Comparison of ENCODE assay signal across 8 cellular contexts in the genomic region with DNA sequence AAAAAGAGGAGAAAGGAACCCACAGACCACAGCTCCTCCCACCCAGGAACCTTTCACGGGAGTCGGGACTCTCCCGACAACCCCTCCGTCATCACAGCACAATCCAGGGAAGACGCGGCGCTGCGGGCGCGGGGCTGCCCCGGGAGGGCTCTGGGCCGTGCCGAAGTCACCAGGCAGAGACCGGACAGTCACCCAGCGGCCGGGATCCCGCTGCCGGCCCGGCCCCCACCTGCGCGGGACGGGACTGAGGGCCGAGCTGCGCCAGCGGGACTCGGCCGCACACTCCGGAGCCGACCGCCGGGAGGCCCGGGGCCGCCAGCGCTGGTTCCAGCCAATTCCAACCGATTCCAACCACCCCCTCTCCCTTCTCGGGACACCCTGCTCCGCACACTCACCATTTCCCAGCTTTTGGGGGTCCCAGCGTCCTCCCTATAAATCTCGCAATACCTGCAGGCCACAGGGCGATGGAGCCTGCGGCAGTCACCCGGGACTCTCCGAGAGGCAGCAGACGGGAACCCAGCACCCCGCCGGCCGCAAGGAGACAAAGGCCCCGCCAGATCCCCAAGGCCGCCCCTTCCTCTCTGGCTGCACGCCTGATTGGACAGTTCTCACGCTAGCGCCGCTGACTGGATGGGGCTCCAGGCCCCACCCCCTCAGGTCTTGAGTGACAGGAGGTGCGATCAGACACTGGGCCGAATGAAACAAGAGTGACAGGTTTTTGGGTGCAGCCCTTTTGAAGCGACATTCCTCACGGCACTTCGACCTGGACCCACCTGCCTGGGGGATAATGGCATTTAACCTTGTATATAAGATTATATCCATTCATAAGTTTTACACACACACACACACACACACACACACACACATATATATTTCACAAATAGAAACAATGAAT. TPM values are rescaled to one million over a fixed set of nuclear protein-coding genes. Genes with fewer than 3 reads are reported as not detected.
DNase-seq lines count a peak whose midpoint lies in the region; ATAC-seq and TF ChIP-seq lines count a peak whose summit lies in the region.

A gene (minus strand): TSS at position 547 of the 895 bp plus-strand sequence. CDS start 149 bp downstream, at position 398.

- H3K36me3 ChIP-seq in OCI-LY3 (replicated peaks; ENCODE audit: low read depth, low read length) (peaks cover 39% of the 10 kb centered on the region), stomach (no peaks in the 10 kb centered on the region)

- peaks cover 15 to 30% of the 10 kb centered on the region in 2 donors for H3K36me3 Mint-ChIP-seq in activated T-cell treated with anti-CD3 and anti-CD28 coated beads, Interleukin-2, amount 50 U/mL, for 72 hours (ENCODE audit: insufficient read depth in 2 of 2)
- H3K36me3 Mint-ChIP-seq in natural killer cell treated with Interleukin-12 subunit alpha and Interleukin-12 subunit beta and Interleukin-15 and Interleukin-18, amount 100 ng/mL, for 72 hours: peaks cover 31% of the 10 kb centered on the region

- H3K9me3 ChIP-seq in OCI-LY3 (ENCODE audit: insufficient read depth, low read length) (peaks cover 25% of the 10 kb centered on the region; the same call in 1 of the 2 replicates), stomach (peaks cover 0 to 55% (median 22%) of the 10 kb centered on the region in 4 donors)

- H3K79me2 ChIP-seq in OCI-LY3 (ENCODE audit: low read length): peaks cover 50% of the 10 kb centered on the region

- H3K4me3 ChIP-seq in HL-60 (replicated peaks; ENCODE audit: insufficient read depth, low read length) (no peak within 1 kb of the TSS), OCI-LY3 (ENCODE audit: low read length) (peak within 1 kb of the TSS; percentile 80), fibroblast of villous mesenchyme (ENCODE audit: low read depth, low read length) (peak within 1 kb of the TSS; percentile 70), stomach (peak within 1 kb of the TSS; percentile 42 to 80 (median 60))

- H3K4me1 ChIP-seq in OCI-LY3 (ENCODE audit: low read length): peaks cover 5% of the 10 kb centered on the region
- peaks cover 0 to 17% (median 9%) of the 10 kb centered on the region in 4 donors for H3K4me1 ChIP-seq in stomach

- intact Hi-C loops in stomach (cut with DNase I; ENCODE audit: low total_unique reads): no loop called here

- peak within 1 kb of the TSS; percentile 59 for H3K4me2 ChIP-seq in OCI-LY3 (ENCODE audit: low read length)

- no peak for TF ChIP-seq EP300 in stomach (IDR thresholded peaks at IDR 0.05)

- peaks cover 9% of the 10 kb centered on the region for H3K4me1 Mint-ChIP-seq in activated T-cell treated with anti-CD3 and anti-CD28 coated beads, Interleukin-2, amount 50 U/mL, for 72 hours (ENCODE audit: low read depth)
- peaks cover 4 to 8% of the 10 kb centered on the region in 2 donors for H3K4me1 Mint-ChIP-seq in natural killer cell treated with Interleukin-12 subunit alpha and Interleukin-12 subunit beta and Interleukin-15 and Interleukin-18, amount 100 ng/mL, for 72 hours (ENCODE audit: low read depth in 2 of 2)

- DNase-seq in D341Med (ENCODE audit: low spot score): peak; percentile 99
- DNase-seq in HL-60 (ENCODE audit: low read depth in 1 of 2, low spot score in 1 of 2): peak in 1 of 2 experiments; percentile 89
- peak; percentile 66 to 86 for DNase-seq in activated T-cell treated with anti-CD3 and anti-CD28 coated beads, Interleukin-2, amount 50 U/mL, for 72 hours
- DNase-seq in fibroblast of villous mesenchyme (ENCODE audit: low read depth): peak; percentile 92
- DNase-seq in natural killer cell treated with Interleukin-12 subunit alpha and Interleukin-12 subunit beta and Interleukin-15 and Interleukin-18, amount 100 ng/mL, for 72 hours (ENCODE audit: low spot score): peak; percentile 75
- DNase-seq in stomach: peak; percentile 83

- no peak for TF ChIP-seq POLR2A in stomach (IDR thresholded peaks at IDR 0.05)

- peak within 1 kb of the TSS; percentile 77 for H2AFZ ChIP-seq in OCI-LY3 (ENCODE audit: low read depth, low read length)

- peaks cover 14% of the 10 kb centered on the region for H3K27me3 Mint-ChIP-seq in activated T-cell treated with anti-CD3 and anti-CD28 coated beads, Interleukin-2, amount 50 U/mL, for 72 hours (ENCODE audit: low read depth)
- peaks cover 18 to 26% of the 10 kb centered on the region in 2 donors for H3K27me3 Mint-ChIP-seq in natural killer cell treated with Interleukin-12 subunit alpha and Interleukin-12 subunit beta and Interleukin-15 and Interleukin-18, amount 100 ng/mL, for 72 hours

- peak; percentile 99 for ATAC-seq in GM19468 (IDR thresholded peaks at IDR 0.05; ENCODE audit: extremely low read depth, unreplicated experiment)
- peak; percentile 99 for ATAC-seq in activated T-cell treated with anti-CD3 and anti-CD28 coated beads, Interleukin-2, amount 50 U/mL, for 72 hours (replicated peaks in 1 of 2)
- ATAC-seq in natural killer cell treated with Interleukin-12 subunit alpha and Interleukin-12 subunit beta and Interleukin-15 and Interleukin-18, amount 100 ng/mL, for 72 hours: peak; percentile 91 to 97

- H3K27ac ChIP-seq in HL-60 (replicated peaks) (peak within 1 kb of the TSS; percentile 36; the same call in 1 of the 2 replicates), OCI-LY3 (ENCODE audit: low read length) (peak within 1 kb of the TSS; percentile 16), stomach (peak within 1 kb of the TSS in 2 of 5 donors; percentile 22 to 49)

- 0 to 5% (median 1%) methylated on average over 26 to 58 of the region's 58 CpGs for WGBS in stomach, 5 donors

- peaks cover 8 to 9% of the 10 kb centered on the region in 2 donors for H3K9me3 Mint-ChIP-seq in activated T-cell treated with anti-CD3 and anti-CD28 coated beads, Interleukin-2, amount 50 U/mL, for 72 hours
- peaks cover 7% of the 10 kb centered on the region for H3K9me3 Mint-ChIP-seq in natural killer cell treated with Interleukin-12 subunit alpha and Interleukin-12 subunit beta and Interleukin-15 and Interleukin-18, amount 100 ng/mL, for 72 hours

- H3K9ac ChIP-seq in OCI-LY3 (ENCODE audit: low read length): peak within 1 kb of the TSS; percentile 69

- H4K20me1 ChIP-seq in OCI-LY3 (ENCODE audit: insufficient read depth, low read length): no peaks in the 10 kb centered on the region

- H3K27me3 ChIP-seq in HL-60 (ENCODE audit: insufficient read depth, poor library complexity, severe bottlenecking) (no peaks in the 10 kb centered on the region), OCI-LY3 (ENCODE audit: low read depth, low read length) (no peaks in the 10 kb centered on the region), stomach (peaks cover 0 to 7% (median 7%) of the 10 kb centered on the region in 3 donors)

- no peak within 1 kb of the TSS for H3K27ac Mint-ChIP-seq in activated T-cell treated with anti-CD3 and anti-CD28 coated beads, Interleukin-2, amount 50 U/mL, for 72 hours
- H3K27ac Mint-ChIP-seq in natural killer cell treated with Interleukin-12 subunit alpha and Interleukin-12 subunit beta and Interleukin-15 and Interleukin-18, amount 100 ng/mL, for 72 hours: peak within 1 kb of the TSS in 1 of 2 donors; percentile 54

- TF ChIP-seq CTCF in HL-60 (IDR thresholded peaks at IDR 0.05; ENCODE audit: insufficient read depth, low read length): no peak
- no peak for TF ChIP-seq CTCF in OCI-LY3 (IDR thresholded peaks at IDR 0.05; ENCODE audit: low read depth, low read length)
- TF ChIP-seq CTCF in fibroblast of villous mesenchyme (IDR thresholded peaks at IDR 0.05; ENCODE audit: insufficient read depth, low read depth, low read length): no peak
- no peak for TF ChIP-seq CTCF in stomach (IDR thresholded peaks at IDR 0.05)

- peak within 1 kb of the TSS; percentile 96 to 100 for H3K4me3 Mint-ChIP-seq in activated T-cell treated with anti-CD3 and anti-CD28 coated beads, Interleukin-2, amount 50 U/mL, for 72 hours
- H3K4me3 Mint-ChIP-seq in natural killer cell treated with Interleukin-12 subunit alpha and Interleukin-12 subunit beta and Interleukin-15 and Interleukin-18, amount 100 ng/mL, for 72 hours: peak within 1 kb of the TSS; percentile 83

RNA-seq across cellular contexts. Expression of the gene that starts here (rescaled TPM):
- 1 to 10 TPM; 1.7 to 6.3 TPM for total RNA-seq in activated T-cell treated with anti-CD3 and anti-CD28 coated beads, Interleukin-2, amount 50 U/mL, for 72 hours
- total RNA-seq in fibroblast of villous mesenchyme (1.3 and 2.6 TPM in 2 replicates), stomach (under 1 TPM in 1 of 5 donors, not detected in 4; 0.92 TPM)
- total RNA-seq in natural killer cell treated with Interleukin-12 subunit alpha and Interleukin-12 subunit beta and Interleukin-15 and Interleukin-18, amount 100 ng/mL, for 72 hours: 1 to 10 TPM in 1 of 2 donors, under 1 TPM in 1; 0.33 to 1.2 TPM
- under 1 TPM in 2 of 3 donors, not detected in 1; 0.44 to 0.63 TPM for polyA plus RNA-seq in stomach

Comparison
In these comparisons a context has a peak if more than half of its experiments do, and no peak if none do; other contexts are left out.
1. Peak in DNase-seq and H3K4me3 ChIP-seq in stomach; RNA of the gene not detected or under 1 TPM.